ENCODE assay signal across 20 cellular contexts in the genomic region with DNA sequence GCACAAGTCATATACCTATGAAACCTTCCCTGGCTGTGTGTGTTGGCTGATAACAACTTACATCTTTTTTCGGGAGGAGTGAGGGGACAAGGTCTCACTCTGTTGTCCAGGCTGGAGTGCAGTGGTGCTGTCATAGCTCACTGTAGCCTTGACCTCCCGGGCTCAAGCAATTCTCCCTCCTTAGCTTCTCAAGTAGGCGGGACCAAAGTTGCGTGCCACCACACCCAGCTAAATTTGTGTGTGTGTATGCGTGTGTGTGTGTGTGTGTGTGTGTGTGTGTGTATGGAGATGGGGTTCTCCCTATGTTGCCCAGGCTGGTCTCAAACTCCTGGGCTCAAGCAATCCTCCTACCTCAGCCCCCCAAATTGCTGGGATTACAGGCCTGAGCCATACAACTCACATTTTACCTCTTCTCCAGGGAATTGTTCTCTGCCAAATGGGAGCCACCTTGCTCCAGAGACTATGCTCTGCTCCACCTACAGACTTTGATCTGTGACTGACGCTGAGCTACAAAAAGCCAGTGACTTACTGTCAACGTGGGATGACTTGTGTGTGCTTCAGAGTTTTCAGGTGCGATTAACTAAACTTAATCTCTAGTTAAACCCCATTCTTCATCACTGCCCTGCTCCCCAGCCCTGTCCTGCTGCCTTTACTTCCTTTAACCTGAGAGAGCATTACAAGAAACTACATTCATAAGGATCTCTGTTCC. TPM values are rescaled to one million over a fixed set of nuclear protein-coding genes. Genes with fewer than 3 reads are reported as not detected.
DNase-seq lines count a peak whose midpoint lies in the region; ATAC-seq and TF ChIP-seq lines count a peak whose summit lies in the region.
"Had no signal": no experiment of that assay in that cellular context is flagged by ENCODE, and none has a peak within 500 bp of the region (broad histone marks: within the 10 kb centered on the region; RNA-seq: fewer than 3 reads in every experiment).

No MANE protein-coding gene starts in this region.

- no peak for TF ChIP-seq CTCF in WTC11 (IDR thresholded peaks at IDR 0.05)
- no peak for TF ChIP-seq CTCF in mucosa of descending colon (IDR thresholded peaks at IDR 0.05)

- intact Hi-C loops in mucosa of descending colon (cut with DNase I, micrococcal nuclease): loop anchor here in 1 of 2 donors (5.0 kb wide), 1 partner anchor 34 kb away; no protein-coding TSS in a partner anchor

- TF ChIP-seq POLR2A in erythroblast (IDR thresholded peaks at IDR 0.05; ENCODE audit: low read length): no peak
- TF ChIP-seq POLR2A in GM18505 (IDR thresholded peaks at IDR 0.05; ENCODE audit: borderline replicate concordance, extremely low read depth, insufficient read depth, insufficient read length): no peak

- H3K9me3 ChIP-seq in mucosa of descending colon: no peaks in the 10 kb centered on the region

- H3K36me3 ChIP-seq in mucosa of descending colon (ENCODE audit: low read depth): no peaks in the 10 kb centered on the region
- H3K36me3 ChIP-seq: BLaER1 treated with 17β-estradiol and CSF1 and Interleukin-3, amounts not matched to agents 10 nM and 100 nM had no signal

- H3K9me3 Mint-ChIP-seq in WTC11: no peaks in the 10 kb centered on the region
- H3K9me3 Mint-ChIP-seq: CD8-positive, alpha-beta memory T cell; GM23338; HFFc6 had no signal

- CTCF ChIA-PET in WTC11 (lab: Charles Lee): interaction anchor here (1.0 kb wide), 1 partner anchor 251 kb away, joined by 4 read pairs; no protein-coding TSS in a partner anchor

- DNase-seq in WTC11 (ENCODE audit: low spot score) (no peak), erythroblast (lab: John Stamatoyannopoulos, UW) (peak; percentile 32 to 49), mucosa of descending colon (peak in 2 of 3 donors; percentile 16 to 30)
- DNase-seq: CD4-positive, CD25-positive, alpha-beta regulatory T cell; CD8-positive, alpha-beta memory T cell; COR-L47; DMS 273 treated with DMSO at 0.1 percent for 48 hours; DMS53; DND-41; EL; HCEC 1CT; HFFc6 had no signal

- H3K4me1 Mint-ChIP-seq in WTC11: peaks cover 24% of the 10 kb centered on the region

- H3K27me3 Mint-ChIP-seq in WTC11 (ENCODE audit: low read depth): no peaks in the 10 kb centered on the region; the same call in 1 of the 2 replicates
- H3K27me3 Mint-ChIP-seq: B cell had no signal

- POLR2A ChIA-PET in WTC11 (lab: Charles Lee): no interaction called here

- ATAC-seq in WTC11 (no peak), mucosa of descending colon (peak; percentile 51), GM19395 (IDR thresholded peaks at IDR 0.05; ENCODE audit: unreplicated experiment) (no peak), GM18505 (IDR thresholded peaks at IDR 0.05; ENCODE audit: unreplicated experiment) (no peak), HG02610 (IDR thresholded peaks at IDR 0.05; ENCODE audit: unreplicated experiment) (no peak)
- ATAC-seq: GM12878, GM23338 had no signal

- peaks cover 12% of the 10 kb centered on the region for H3K36me3 Mint-ChIP-seq in WTC11

- H3K4me1 ChIP-seq in mucosa of descending colon (ENCODE audit: low read depth): no peaks in the 10 kb centered on the region

- no peak overlapping the region for H3K4me3 Mint-ChIP-seq in WTC11
- H3K4me3 Mint-ChIP-seq: HFFc6 had no signal

- 0 out of 2 replicates have a peak overlapping the region, but pooled peaks have one; percentile 28 for H3K27ac Mint-ChIP-seq in WTC11
- H3K27ac Mint-ChIP-seq: B cell; CD4-positive, CD25-positive, alpha-beta regulatory T cell; GM23338; HFFc6 had no signal

- H3K4me3 ChIP-seq in mucosa of descending colon: no peak overlapping the region
- H3K4me3 ChIP-seq: BLaER1 treated with 17β-estradiol and CSF1 and Interleukin-3, amounts not matched to agents 10 nM and 100 nM; GM12878; GM23338 had no signal

TF ChIP-seq in WTC11, 78 proteins besides CTCF, POLR2A, EP300 and RAD21:
- TF ChIP-seq, protein P1, sequence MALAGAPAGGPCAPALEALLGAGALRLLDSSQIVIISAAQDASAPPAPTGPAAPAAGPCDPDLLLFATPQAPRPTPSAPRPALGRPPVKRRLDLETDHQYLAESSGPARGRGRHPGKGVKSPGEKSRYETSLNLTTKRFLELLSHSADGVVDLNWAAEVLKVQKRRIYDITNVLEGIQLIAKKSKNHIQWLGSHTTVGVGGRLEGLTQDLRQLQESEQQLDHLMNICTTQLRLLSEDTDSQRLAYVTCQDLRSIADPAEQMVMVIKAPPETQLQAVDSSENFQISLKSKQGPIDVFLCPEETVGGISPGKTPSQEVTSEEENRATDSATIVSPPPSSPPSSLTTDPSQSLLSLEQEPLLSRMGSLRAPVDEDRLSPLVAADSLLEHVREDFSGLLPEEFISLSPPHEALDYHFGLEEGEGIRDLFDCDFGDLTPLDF (CRISPR knock-in tag; IDR thresholded peaks at IDR 0.05): no peak
- TF ChIP-seq, protein P2, sequence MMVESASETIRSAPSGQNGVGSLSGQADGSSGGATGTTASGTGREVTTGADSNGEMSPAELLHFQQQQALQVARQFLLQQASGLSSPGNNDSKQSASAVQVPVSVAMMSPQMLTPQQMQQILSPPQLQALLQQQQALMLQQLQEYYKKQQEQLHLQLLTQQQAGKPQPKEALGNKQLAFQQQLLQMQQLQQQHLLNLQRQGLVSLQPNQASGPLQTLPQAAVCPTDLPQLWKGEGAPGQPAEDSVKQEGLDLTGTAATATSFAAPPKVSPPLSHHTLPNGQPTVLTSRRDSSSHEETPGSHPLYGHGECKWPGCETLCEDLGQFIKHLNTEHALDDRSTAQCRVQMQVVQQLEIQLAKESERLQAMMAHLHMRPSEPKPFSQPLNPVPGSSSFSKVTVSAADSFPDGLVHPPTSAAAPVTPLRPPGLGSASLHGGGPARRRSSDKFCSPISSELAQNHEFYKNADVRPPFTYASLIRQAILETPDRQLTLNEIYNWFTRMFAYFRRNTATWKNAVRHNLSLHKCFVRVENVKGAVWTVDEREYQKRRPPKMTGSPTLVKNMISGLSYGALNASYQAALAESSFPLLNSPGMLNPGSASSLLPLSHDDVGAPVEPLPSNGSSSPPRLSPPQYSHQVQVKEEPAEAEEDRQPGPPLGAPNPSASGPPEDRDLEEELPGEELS (CRISPR knock-in tag; IDR thresholded peaks at IDR 0.05): no peak
- TF ChIP-seq ZNF396 (CRISPR knock-in tag; IDR thresholded peaks at IDR 0.05; ENCODE audit: borderline replicate concordance): no peak
- TF ChIP-seq, protein P3, sequence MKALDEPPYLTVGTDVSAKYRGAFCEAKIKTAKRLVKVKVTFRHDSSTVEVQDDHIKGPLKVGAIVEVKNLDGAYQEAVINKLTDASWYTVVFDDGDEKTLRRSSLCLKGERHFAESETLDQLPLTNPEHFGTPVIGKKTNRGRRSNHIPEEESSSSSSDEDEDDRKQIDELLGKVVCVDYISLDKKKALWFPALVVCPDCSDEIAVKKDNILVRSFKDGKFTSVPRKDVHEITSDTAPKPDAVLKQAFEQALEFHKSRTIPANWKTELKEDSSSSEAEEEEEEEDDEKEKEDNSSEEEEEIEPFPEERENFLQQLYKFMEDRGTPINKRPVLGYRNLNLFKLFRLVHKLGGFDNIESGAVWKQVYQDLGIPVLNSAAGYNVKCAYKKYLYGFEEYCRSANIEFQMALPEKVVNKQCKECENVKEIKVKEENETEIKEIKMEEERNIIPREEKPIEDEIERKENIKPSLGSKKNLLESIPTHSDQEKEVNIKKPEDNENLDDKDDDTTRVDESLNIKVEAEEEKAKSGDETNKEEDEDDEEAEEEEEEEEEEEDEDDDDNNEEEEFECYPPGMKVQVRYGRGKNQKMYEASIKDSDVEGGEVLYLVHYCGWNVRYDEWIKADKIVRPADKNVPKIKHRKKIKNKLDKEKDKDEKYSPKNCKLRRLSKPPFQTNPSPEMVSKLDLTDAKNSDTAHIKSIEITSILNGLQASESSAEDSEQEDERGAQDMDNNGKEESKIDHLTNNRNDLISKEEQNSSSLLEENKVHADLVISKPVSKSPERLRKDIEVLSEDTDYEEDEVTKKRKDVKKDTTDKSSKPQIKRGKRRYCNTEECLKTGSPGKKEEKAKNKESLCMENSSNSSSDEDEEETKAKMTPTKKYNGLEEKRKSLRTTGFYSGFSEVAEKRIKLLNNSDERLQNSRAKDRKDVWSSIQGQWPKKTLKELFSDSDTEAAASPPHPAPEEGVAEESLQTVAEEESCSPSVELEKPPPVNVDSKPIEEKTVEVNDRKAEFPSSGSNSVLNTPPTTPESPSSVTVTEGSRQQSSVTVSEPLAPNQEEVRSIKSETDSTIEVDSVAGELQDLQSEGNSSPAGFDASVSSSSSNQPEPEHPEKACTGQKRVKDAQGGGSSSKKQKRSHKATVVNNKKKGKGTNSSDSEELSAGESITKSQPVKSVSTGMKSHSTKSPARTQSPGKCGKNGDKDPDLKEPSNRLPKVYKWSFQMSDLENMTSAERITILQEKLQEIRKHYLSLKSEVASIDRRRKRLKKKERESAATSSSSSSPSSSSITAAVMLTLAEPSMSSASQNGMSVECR (CRISPR knock-in tag; IDR thresholded peaks at IDR 0.05; ENCODE audit: borderline replicate concordance): no peak
- TF ChIP-seq, protein P4, sequence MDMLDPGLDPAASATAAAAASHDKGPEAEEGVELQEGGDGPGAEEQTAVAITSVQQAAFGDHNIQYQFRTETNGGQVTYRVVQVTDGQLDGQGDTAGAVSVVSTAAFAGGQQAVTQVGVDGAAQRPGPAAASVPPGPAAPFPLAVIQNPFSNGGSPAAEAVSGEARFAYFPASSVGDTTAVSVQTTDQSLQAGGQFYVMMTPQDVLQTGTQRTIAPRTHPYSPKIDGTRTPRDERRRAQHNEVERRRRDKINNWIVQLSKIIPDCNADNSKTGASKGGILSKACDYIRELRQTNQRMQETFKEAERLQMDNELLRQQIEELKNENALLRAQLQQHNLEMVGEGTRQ (CRISPR knock-in tag; IDR thresholded peaks at IDR 0.05): no peak
- TF ChIP-seq, protein P5, sequence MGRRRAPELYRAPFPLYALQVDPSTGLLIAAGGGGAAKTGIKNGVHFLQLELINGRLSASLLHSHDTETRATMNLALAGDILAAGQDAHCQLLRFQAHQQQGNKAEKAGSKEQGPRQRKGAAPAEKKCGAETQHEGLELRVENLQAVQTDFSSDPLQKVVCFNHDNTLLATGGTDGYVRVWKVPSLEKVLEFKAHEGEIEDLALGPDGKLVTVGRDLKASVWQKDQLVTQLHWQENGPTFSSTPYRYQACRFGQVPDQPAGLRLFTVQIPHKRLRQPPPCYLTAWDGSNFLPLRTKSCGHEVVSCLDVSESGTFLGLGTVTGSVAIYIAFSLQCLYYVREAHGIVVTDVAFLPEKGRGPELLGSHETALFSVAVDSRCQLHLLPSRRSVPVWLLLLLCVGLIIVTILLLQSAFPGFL (CRISPR knock-in tag; IDR thresholded peaks at IDR 0.05; ENCODE audit: borderline replicate concordance): no peak

RNA-seq across cellular contexts. Expression of a gene that starts 2.0 kb away (rescaled TPM):
- total RNA-seq in WTC11 (2021) (57.9 to 71.6 TPM (median 67.9 TPM) in 3 replicates), mucosa of descending colon (10 to 100 TPM in 1 of 3 donors, 1 to 10 TPM in 2; 7.8 to 34.0 (median 8.9) TPM)
- total RNA-seq: HT-29 had no signal

RNA-seq across cellular contexts. Expression of a gene that starts 42.1 kb away (rescaled TPM):
- total RNA-seq in WTC11 (2021) (72.4 to 75.0 TPM (median 74.6 TPM) in 3 replicates), mucosa of descending colon (10 to 100 TPM; 24.4 to 43.0 (median 31.2) TPM)
